In genomic region chr10:95477175-95477520, GRCh38 we compare ENCODE assay signal across 11 cellular contexts.
DNase-seq lines count a peak whose midpoint lies in the region; ATAC-seq and TF ChIP-seq lines count a peak whose summit lies in the region.
"Had no signal": no experiment of that assay in that cellular context is flagged by ENCODE, and none has a peak within 500 bp of the region (broad histone marks: within the 10 kb centered on the region; RNA-seq: fewer than 3 reads in every experiment).

No MANE protein-coding gene starts in this region.

- POLR2A ChIA-PET in WTC11 (lab: Charles Lee) = interaction anchor here (0.8 kb wide), 1 partner anchor 19 kb away, joined by 3 read pairs; no protein-coding TSS in a partner anchor

- H3K4me3 Mint-ChIP-seq in WTC11 (peak overlapping the region; percentile 39; the same call in 1 of the 2 replicates), nephron progenitor cell (no peak overlapping the region), T-helper 17 cell (no peak overlapping the region)
- H3K4me3 Mint-ChIP-seq: CD4-positive, CD25-positive, alpha-beta regulatory T cell had no signal

- TF ChIP-seq POLR2A in gastroesophageal sphincter (IDR thresholded peaks at IDR 0.05) (no peak), tibial nerve (IDR thresholded peaks at IDR 0.05) (peak in 1 of 2 donors; percentile 16)

- H3K9me3 ChIP-seq in gastroesophageal sphincter (no peaks in the 10 kb centered on the region), tibial nerve (no peaks in the 10 kb centered on the region), T-helper 17 cell (ENCODE audit: control insufficient read depth, low read length, poor library complexity, severe bottlenecking) (no peaks in the 10 kb centered on the region)
- H3K9me3 ChIP-seq: ovary had no signal

- H3K4me1 ChIP-seq in gastroesophageal sphincter (peaks cover 50 to 98% (median 56%) of the 10 kb centered on the region in 3 donors), tibial nerve (peaks cover 0 to 89% (median 53%) of the 10 kb centered on the region in 4 donors)

- H3K27ac Mint-ChIP-seq in WTC11 (peak overlapping the region; percentile 98), nephron progenitor cell (peak overlapping the region; percentile 18), T-helper 17 cell (no peak overlapping the region)
- H3K27ac Mint-ChIP-seq: CD4-positive, CD25-positive, alpha-beta regulatory T cell had no signal

- DNase-seq in WTC11 (ENCODE audit: low spot score) (no peak), nephron progenitor cell (no peak), tibial nerve (ENCODE audit: low spot score in 2 of 2) (no peak), CD1c-positive myeloid dendritic cell (ENCODE audit: extremely low spot score) (no peak), RPMI8226 (no peak), T-helper 17 cell (no peak)
- no peak for DNase-seq in activated naive CD4-positive, alpha-beta T cell treated with Interleukin-2 at 50 U/mL for 16 hours
- DNase-seq: CD4-positive, CD25-positive, alpha-beta regulatory T cell; foreskin fibroblast; ovary had no signal

- TF ChIP-seq EP300 in gastroesophageal sphincter (IDR thresholded peaks at IDR 0.05) = no peak
- peak in 1 of 2 donors; percentile 49 for TF ChIP-seq EP300 in tibial nerve (IDR thresholded peaks at IDR 0.05)

- peak overlapping the region; percentile 84 to 100 (median 94) for H3K27ac ChIP-seq in gastroesophageal sphincter
- peak overlapping the region; percentile 72 to 92 (median 86) for H3K27ac ChIP-seq in tibial nerve

- H3K27me3 ChIP-seq in gastroesophageal sphincter (no peaks in the 10 kb centered on the region), tibial nerve (no peaks in the 10 kb centered on the region)
- H3K27me3 ChIP-seq: ovary had no signal

- H3K4me3 ChIP-seq in gastroesophageal sphincter (no peak overlapping the region), tibial nerve (no peak overlapping the region)
- H3K4me3 ChIP-seq: ovary had no signal

- no peak for TF ChIP-seq CTCF in WTC11 (IDR thresholded peaks at IDR 0.05)
- no peak for TF ChIP-seq CTCF in gastroesophageal sphincter (IDR thresholded peaks at IDR 0.05)
- TF ChIP-seq CTCF in nephron progenitor cell (IDR thresholded peaks at IDR 0.05) = no peak
- no peak for TF ChIP-seq CTCF in tibial nerve (IDR thresholded peaks at IDR 0.05)

- H3K9me3 Mint-ChIP-seq in WTC11 = no peaks in the 10 kb centered on the region
- H3K9me3 Mint-ChIP-seq in nephron progenitor cell = no peaks in the 10 kb centered on the region
- H3K9me3 Mint-ChIP-seq: CD4-positive, CD25-positive, alpha-beta regulatory T cell had no signal

- no peaks in the 10 kb centered on the region for H3K36me3 Mint-ChIP-seq in WTC11
- no peaks in the 10 kb centered on the region for H3K36me3 Mint-ChIP-seq in nephron progenitor cell (ENCODE audit: low read depth)
- H3K36me3 Mint-ChIP-seq in T-helper 17 cell (ENCODE audit: low read depth) = peaks cover 3% of the 10 kb centered on the region
- H3K36me3 Mint-ChIP-seq: CD4-positive, CD25-positive, alpha-beta regulatory T cell had no signal

- CTCF ChIA-PET in WTC11 (lab: Charles Lee) = interaction anchor here (0.8 to 3.7 kb wide), 8 partner anchors 10 to 217 kb away, joined by 3 to 21 read pairs (median 10); partner anchors contain the start of gene TCTN3

- H3K36me3 ChIP-seq in gastroesophageal sphincter (no peaks in the 10 kb centered on the region), tibial nerve (no peaks in the 10 kb centered on the region)
- H3K36me3 ChIP-seq: ovary had no signal

- H3K27me3 Mint-ChIP-seq in WTC11 (ENCODE audit: low read depth) = no peaks in the 10 kb centered on the region
- no peaks in the 10 kb centered on the region for H3K27me3 Mint-ChIP-seq in nephron progenitor cell (ENCODE audit: low read depth, poor library complexity)
- H3K27me3 Mint-ChIP-seq in T-helper 17 cell = peaks cover 21% of the 10 kb centered on the region

- H3K4me1 Mint-ChIP-seq in WTC11 (peaks cover 74% of the 10 kb centered on the region), nephron progenitor cell (peaks cover 83% of the 10 kb centered on the region), T-helper 17 cell (no peaks in the 10 kb centered on the region)
- H3K4me1 Mint-ChIP-seq: CD4-positive, CD25-positive, alpha-beta regulatory T cell had no signal

- peak; percentile 46 for ATAC-seq in WTC11
- no peak for ATAC-seq in gastroesophageal sphincter
- ATAC-seq in T-helper 17 cell = no peak

- WGBS in gastroesophageal sphincter (ENCODE audit: low coverage in 1 of 2), 2 donors = 0% methylated on average over 1 of the region's 2 CpGs; no CpG with 5 or more reads in 1 of the 2 donors
- 75 to 83% methylated on average over 2 of the region's 2 CpGs for WGBS in tibial nerve, 2 donors

TF ChIP-seq in WTC11, 78 proteins besides CTCF, POLR2A, EP300 and RAD21:
- TF ChIP-seq ZNF317 (CRISPR knock-in tag; IDR thresholded peaks at IDR 0.05; ENCODE audit: borderline replicate concordance, low read depth) (no peak), TP53 (CRISPR knock-in tag; IDR thresholded peaks at IDR 0.05) (no peak), MAX (CRISPR knock-in tag; IDR thresholded peaks at IDR 0.05) (no peak), SP1 (CRISPR knock-in tag; conservative IDR thresholded peaks at IDR 0.05) (no peak), PRDM15 (CRISPR knock-in tag; IDR thresholded peaks at IDR 0.05) (no peak), SMAD3 (CRISPR knock-in tag; IDR thresholded peaks at IDR 0.05; ENCODE audit: borderline replicate concordance) (no peak), CBFB (CRISPR knock-in tag; IDR thresholded peaks at IDR 0.05; ENCODE audit: low read depth) (no peak), PRRX2 (CRISPR knock-in tag; IDR thresholded peaks at IDR 0.05) (no peak), NFE2L1 (CRISPR knock-in tag; IDR thresholded peaks at IDR 0.05) (no peak), OVOL2 (CRISPR knock-in tag; IDR thresholded peaks at IDR 0.05; ENCODE audit: borderline replicate concordance) (no peak)
- TF ChIP-seq, protein P1, sequence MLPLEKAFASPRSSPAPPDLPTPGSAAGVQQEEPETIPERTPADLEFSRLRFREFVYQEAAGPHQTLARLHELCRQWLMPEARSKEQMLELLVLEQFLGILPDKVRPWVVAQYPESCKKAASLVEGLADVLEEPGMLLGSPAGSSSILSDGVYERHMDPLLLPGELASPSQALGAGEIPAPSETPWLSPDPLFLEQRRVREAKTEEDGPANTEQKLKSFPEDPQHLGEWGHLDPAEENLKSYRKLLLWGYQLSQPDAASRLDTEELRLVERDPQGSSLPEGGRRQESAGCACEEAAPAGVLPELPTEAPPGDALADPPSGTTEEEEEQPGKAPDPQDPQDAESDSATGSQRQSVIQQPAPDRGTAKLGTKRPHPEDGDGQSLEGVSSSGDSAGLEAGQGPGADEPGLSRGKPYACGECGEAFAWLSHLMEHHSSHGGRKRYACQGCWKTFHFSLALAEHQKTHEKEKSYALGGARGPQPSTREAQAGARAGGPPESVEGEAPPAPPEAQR (CRISPR knock-in tag; IDR thresholded peaks at IDR 0.05) = no peak
TF ChIP-seq in WTC11: peak in this region for 0.
